In genomic region chr6:31776961-31777666, GRCh38 we compare ENCODE assay signal across 8 cellular contexts. TPM values are rescaled to one million over a fixed set of nuclear protein-coding genes. Genes with fewer than 3 reads are reported as not detected.
DNase-seq lines count a peak whose midpoint lies in the region; ATAC-seq, FAIRE-seq and TF ChIP-seq lines count a peak whose summit lies in the region.

A gene with protein sequence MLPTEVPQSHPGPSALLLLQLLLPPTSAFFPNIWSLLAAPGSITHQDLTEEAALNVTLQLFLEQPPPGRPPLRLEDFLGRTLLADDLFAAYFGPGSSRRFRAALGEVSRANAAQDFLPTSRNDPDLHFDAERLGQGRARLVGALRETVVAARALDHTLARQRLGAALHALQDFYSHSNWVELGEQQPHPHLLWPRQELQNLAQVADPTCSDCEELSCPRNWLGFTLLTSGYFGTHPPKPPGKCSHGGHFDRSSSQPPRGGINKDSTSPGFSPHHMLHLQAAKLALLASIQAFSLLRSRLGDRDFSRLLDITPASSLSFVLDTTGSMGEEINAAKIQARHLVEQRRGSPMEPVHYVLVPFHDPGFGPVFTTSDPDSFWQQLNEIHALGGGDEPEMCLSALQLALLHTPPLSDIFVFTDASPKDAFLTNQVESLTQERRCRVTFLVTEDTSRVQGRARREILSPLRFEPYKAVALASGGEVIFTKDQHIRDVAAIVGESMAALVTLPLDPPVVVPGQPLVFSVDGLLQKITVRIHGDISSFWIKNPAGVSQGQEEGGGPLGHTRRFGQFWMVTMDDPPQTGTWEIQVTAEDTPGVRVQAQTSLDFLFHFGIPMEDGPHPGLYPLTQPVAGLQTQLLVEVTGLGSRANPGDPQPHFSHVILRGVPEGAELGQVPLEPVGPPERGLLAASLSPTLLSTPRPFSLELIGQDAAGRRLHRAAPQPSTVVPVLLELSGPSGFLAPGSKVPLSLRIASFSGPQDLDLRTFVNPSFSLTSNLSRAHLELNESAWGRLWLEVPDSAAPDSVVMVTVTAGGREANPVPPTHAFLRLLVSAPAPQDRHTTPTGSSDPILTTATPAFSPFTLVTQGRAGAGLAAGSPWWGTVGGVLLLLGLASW (minus strand): TSS chr6:31777328. CDS start chr6:31776779, 549 bp downstream.

- H3K27ac Mint-ChIP-seq in endothelial cell (ENCODE audit: unreplicated experiment), result no peak within 1 kb of the TSS

- peak; percentile 23; the same call in 1 of the 2 replicates for TF ChIP-seq POLR2A in GM12892 (IDR thresholded peaks at IDR 0.05; ENCODE audit: low read depth, low read length)

- H3K36me3 Mint-ChIP-seq in endothelial cell (ENCODE audit: low read depth, unreplicated experiment), result no peaks in the 10 kb centered on the region

- peak; percentile 85 for DNase-seq in GM12892 (ENCODE audit: insufficient read length)
- DNase-seq in NCI-H510A treated with DMSO at 0.1 percent for 48 hours (lab: John Stamatoyannopoulos, UW), result peak; percentile 97
- peak; percentile 60 to 62 for DNase-seq in activated CD4-positive, alpha-beta T cell treated with anti-CD3 and anti-CD28 coated beads, Interleukin-2, amount 50 U/mL, for 24 hours (ENCODE audit: low read depth in 1 of 2, low spot score in 1 of 2)
- peak; percentile 65 for DNase-seq in dermis blood vessel endothelial cell
- peak; percentile 93 for DNase-seq in mesenteric fat pad (ENCODE audit: low spot score)
- peak; percentile 53 to 73 for DNase-seq in stimulated activated CD8-positive, alpha-beta memory T cell treated with anti-CD3 and anti-CD28 coated beads, Interleukin-4, amount 100 ng/mL, for 4 hours (ENCODE audit: low read depth in 2 of 2, low spot score in 1 of 2)
- no peak for DNase-seq in endothelial cell (ENCODE audit: low spot score)

- peak; percentile 94 for FAIRE-seq in GM12892 (lab: Jason Lieb, UNC)

- H3K9me3 Mint-ChIP-seq in endothelial cell (ENCODE audit: unreplicated experiment), result no peaks in the 10 kb centered on the region

- TF ChIP-seq CTCF in endothelial cell (IDR thresholded peaks at IDR 0.05; ENCODE audit: unreplicated experiment), result no peak

- no peak within 1 kb of the TSS for H3K4me3 Mint-ChIP-seq in endothelial cell (ENCODE audit: unreplicated experiment)

- peaks cover 2% of the 10 kb centered on the region for H3K27me3 Mint-ChIP-seq in endothelial cell (ENCODE audit: unreplicated experiment)

- H3K4me1 Mint-ChIP-seq in endothelial cell (ENCODE audit: unreplicated experiment), result no peaks in the 10 kb centered on the region

- peak; percentile 67 for ATAC-seq in HG03045 (IDR thresholded peaks at IDR 0.05; ENCODE audit: unreplicated experiment)

RNA-seq across cellular contexts. Expression of the gene that starts here (rescaled TPM):
- 1.2 TPM for polyA plus RNA-seq in GM12892 (2012; ENCODE audit: missing spikeins)
- total RNA-seq in dermis blood vessel endothelial cell (0.05 and 0.34 TPM in 2 replicates), mesenteric fat pad (0.77 TPM), endothelial cell (ENCODE audit: unreplicated experiment) (0.74 TPM)

Comparison
In these comparisons a context has a peak if more than half of its experiments do, and no peak if none do; other contexts are left out.
1. Peak in DNase-seq in dermis blood vessel endothelial cell; RNA of the gene not detected or under 1 TPM.
2. Peak in DNase-seq in mesenteric fat pad; RNA of the gene not detected or under 1 TPM.